In the genomic region with DNA sequence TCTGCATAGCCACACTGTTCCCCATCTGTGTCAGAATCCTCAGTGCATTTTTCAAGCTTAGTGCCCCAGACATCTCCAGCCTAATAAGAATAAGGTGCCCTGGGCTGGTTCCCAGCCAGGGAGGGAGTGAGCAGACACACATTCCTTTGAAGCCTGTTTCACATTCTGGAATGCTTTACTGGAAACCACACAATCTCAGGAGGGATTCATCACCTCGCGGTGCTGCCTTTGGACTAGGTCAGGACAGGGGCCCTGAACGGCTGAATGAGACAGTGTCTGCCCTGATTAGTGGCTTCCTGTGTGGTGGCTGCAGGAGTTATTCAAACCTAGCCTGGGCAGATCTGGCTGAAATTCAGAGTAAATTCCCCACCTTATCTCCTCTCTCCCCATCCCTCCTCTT, we compare ENCODE assay signal across 20 cellular contexts.
DNase-seq lines count a peak whose midpoint lies in the region; ATAC-seq, FAIRE-seq and TF ChIP-seq lines count a peak whose summit lies in the region.
"Had no signal": no experiment of that assay in that cellular context is flagged by ENCODE, and none has a peak within 500 bp of the region (broad histone marks: within the 10 kb centered on the region; RNA-seq: fewer than 3 reads in every experiment).

No MANE protein-coding gene starts in this region.

- DNase-seq in A172 (ENCODE audit: low spot score): peak; percentile 81
- DNase-seq in HS-5 (ENCODE audit: low read depth): peak; percentile 86
- peak; percentile 70 for DNase-seq in bronchial epithelial cell (ENCODE audit: low read depth)
- peak; percentile 35 for DNase-seq in HepG2 (ENCODE audit: low spot score)
- no peak for DNase-seq in glutamatergic neuron
- DNase-seq in NCI-H2081 (lab: John Stamatoyannopoulos, UW): no peak
- no peak for DNase-seq in HuH-7.5 (ENCODE audit: low spot score)
- DNase-seq in BE2C: no peak
- DNase-seq: activated naive CD4-positive, alpha-beta T cell treated with anti-CD3 and anti-CD28 coated beads, Interleukin-2, amount 10 ng/mL, durations not matched to agents 7 days and 5 days; cortex of kidney; foreskin melanocyte; left ventricle myocardium superior; NCI-H1694; NCI-H69 had no signal

- in situ Hi-C loops in HepG2 (cut with HindIII; ENCODE audit: extremely low pct_ligation_motif_present, low pct_unique_long_range_greater_than_20kb): no loop called here

- H3K4me3 ChIP-seq in bronchial epithelial cell (ENCODE audit: low read depth, low read length) (no peak overlapping the region), HepG2 (replicated peaks in 1 of 3; ENCODE audit: insufficient read depth in 1 of 3, low read depth in 2 of 3, low read length in 3 of 3) (no peak overlapping the region), BE2C (ENCODE audit: low read depth, low read length) (no peak overlapping the region)
- H3K4me3 ChIP-seq: GM23338 had no signal

- H3K9me3 ChIP-seq in HepG2 (ENCODE audit: low read length) (peaks cover 16% of the 10 kb centered on the region; the same call in 1 of the 2 replicates), BE2C (no peaks in the 10 kb centered on the region)
- H3K9me3 ChIP-seq: neutrophil had no signal

- no peak for TF ChIP-seq RAD21 in HepG2 (CRISPR knock-in tag; IDR thresholded peaks at IDR 0.05)

- H3K4me1 Mint-ChIP-seq in glutamatergic neuron (ENCODE audit: low read depth, unreplicated experiment): no peaks in the 10 kb centered on the region
- H3K4me1 Mint-ChIP-seq: activated naive CD4-positive, alpha-beta T cell treated with anti-CD3 and anti-CD28 coated beads, Interleukin-2, amount 10 ng/mL, durations not matched to agents 7 days and 5 days; GM23338; IgD-negative memory B cell had no signal

- no peaks in the 10 kb centered on the region for H4K20me1 ChIP-seq in HepG2 (ENCODE audit: insufficient read depth, low read length)

- peak; percentile 67 for ATAC-seq in HepG2
- ATAC-seq: GM23338, left ventricle myocardium superior, Right ventricle myocardium inferior had no signal

- peak; percentile 58 for FAIRE-seq in bronchial epithelial cell (lab: Jason Lieb, UNC)
- FAIRE-seq in HepG2 (lab: Jason Lieb, UNC): no peak
- FAIRE-seq: A204.1, D721Med had no signal

- H3K36me3 Mint-ChIP-seq in glutamatergic neuron (ENCODE audit: unreplicated experiment): peaks cover 13% of the 10 kb centered on the region
- H3K36me3 Mint-ChIP-seq: activated naive CD4-positive, alpha-beta T cell treated with anti-CD3 and anti-CD28 coated beads, Interleukin-2, amount 10 ng/mL, durations not matched to agents 7 days and 5 days; IgD-negative memory B cell had no signal

- H3K4me3 Mint-ChIP-seq in glutamatergic neuron (ENCODE audit: unreplicated experiment): no peak overlapping the region
- H3K4me3 Mint-ChIP-seq: activated naive CD4-positive, alpha-beta T cell treated with anti-CD3 and anti-CD28 coated beads, Interleukin-2, amount 10 ng/mL, durations not matched to agents 7 days and 5 days; GM23338; IgD-negative memory B cell had no signal

- no peaks in the 10 kb centered on the region for H3K79me2 ChIP-seq in HepG2 (ENCODE audit: insufficient read depth, low read length)

- intact Hi-C loops in HepG2 (cut with micrococcal nuclease; ENCODE audit: unreplicated experiment): no loop called here

- H3K4me2 ChIP-seq in HepG2 (ENCODE audit: low read depth, low read length): no peak overlapping the region
- H3K4me2 ChIP-seq: GM23338 had no signal

- H2AFZ ChIP-seq in HepG2 (ENCODE audit: low read length): no peak overlapping the region
- H2AFZ ChIP-seq: GM23338 had no signal

- no peak for TF ChIP-seq POLR2A in HepG2 (IDR thresholded peaks at IDR 0.05; ENCODE audit: insufficient read depth in 1 of 2, low read depth in 2 of 2, low read length in 2 of 2)

- H3K27me3 ChIP-seq in bronchial epithelial cell (ENCODE audit: control insufficient read depth, insufficient read depth, low read length): no peaks in the 10 kb centered on the region
- peaks cover 0 to under 1% of the 10 kb centered on the region in 2 experiments; a peak in 2 of 5 replicates for H3K27me3 ChIP-seq in HepG2 (ENCODE audit: control insufficient read depth in 1 of 2, insufficient read depth in 2 of 2, low read length in 2 of 2)
- no peaks in the 10 kb centered on the region for H3K27me3 ChIP-seq in BE2C

- peaks cover 1% of the 10 kb centered on the region for H3K9me3 Mint-ChIP-seq in glutamatergic neuron (ENCODE audit: unreplicated experiment)

- POLR2A ChIA-PET in HepG2 (lab: Yijun Ruan, JAX): no interaction called here

- H3K36me3 ChIP-seq in bronchial epithelial cell (ENCODE audit: control insufficient read depth, insufficient read depth, low read length): no peaks in the 10 kb centered on the region
- H3K36me3 ChIP-seq in HepG2 (replicated peaks in 1 of 2; ENCODE audit: control insufficient read depth in 1 of 2, insufficient read depth in 2 of 2, low read length in 2 of 2): no peaks in the 10 kb centered on the region
- no peaks in the 10 kb centered on the region for H3K36me3 ChIP-seq in BE2C
- H3K36me3 ChIP-seq: neutrophil had no signal

- CTCF ChIA-PET in HepG2 (lab: Yijun Ruan, JAX; ENCODE audit: low intra/inter-chr PET ratio, low total read pairs): no interaction called here

- TF ChIP-seq EP300 in HepG2 (IDR thresholded peaks at IDR 0.05; ENCODE audit: low read depth in 2 of 2, low read length in 2 of 2) (no peak), HepG2 (CRISPR knock-in tag; IDR thresholded peaks at IDR 0.05; ENCODE audit: borderline replicate concordance) (no peak)

- no peak overlapping the region for H3K27ac Mint-ChIP-seq in glutamatergic neuron (ENCODE audit: unreplicated experiment)
- H3K27ac Mint-ChIP-seq: activated naive CD4-positive, alpha-beta T cell treated with anti-CD3 and anti-CD28 coated beads, Interleukin-2, amount 10 ng/mL, durations not matched to agents 7 days and 5 days; GM23338; IgD-negative memory B cell had no signal

- no peak for TF ChIP-seq CTCF in bronchial epithelial cell (IDR thresholded peaks at IDR 0.05; ENCODE audit: insufficient read depth, low read length, severe bottlenecking)
- TF ChIP-seq CTCF in HepG2 (CRISPR knock-in tag; IDR thresholded peaks at IDR 0.05): no peak
- TF ChIP-seq CTCF in glutamatergic neuron (IDR thresholded peaks at IDR 0.05; ENCODE audit: partially characterized antibody, unreplicated experiment): no peak
- TF ChIP-seq CTCF in BE2C (IDR thresholded peaks at IDR 0.05; ENCODE audit: low read depth, low read length): no peak

- no peaks in the 10 kb centered on the region for H3K27me3 Mint-ChIP-seq in glutamatergic neuron (ENCODE audit: unreplicated experiment)

- H3K27ac ChIP-seq in HepG2 (ENCODE audit: extremely low read length, insufficient read depth, low read length): no peak overlapping the region
- H3K27ac ChIP-seq: neutrophil had no signal

- WGBS in HepG2 (ENCODE audit: low lambda C conversion rate): 0% methylated on average over 3 of the region's 3 CpGs

- H3K9ac ChIP-seq in HepG2 (ENCODE audit: insufficient read depth, low read depth, low read length): no peak overlapping the region

- H3K4me1 ChIP-seq in HepG2 (ENCODE audit: insufficient read depth, low read length) (peaks cover 17% of the 10 kb centered on the region), BE2C (peaks cover 25% of the 10 kb centered on the region)

- BruUV-seq in HepG2 (replicated peaks; lab: Mats Ljungman, UMichigan): no TSS peak

TF ChIP-seq in HepG2, 621 proteins besides CTCF, POLR2A, EP300 and RAD21:
- TF ChIP-seq ZKSCAN1 (IDR thresholded peaks at IDR 0.05; ENCODE audit: low read length) (no peak), MYC (CRISPR knock-in tag; IDR thresholded peaks at IDR 0.05; ENCODE audit: borderline replicate concordance) (no peak)
- TF ChIP-seq, protein P1, sequence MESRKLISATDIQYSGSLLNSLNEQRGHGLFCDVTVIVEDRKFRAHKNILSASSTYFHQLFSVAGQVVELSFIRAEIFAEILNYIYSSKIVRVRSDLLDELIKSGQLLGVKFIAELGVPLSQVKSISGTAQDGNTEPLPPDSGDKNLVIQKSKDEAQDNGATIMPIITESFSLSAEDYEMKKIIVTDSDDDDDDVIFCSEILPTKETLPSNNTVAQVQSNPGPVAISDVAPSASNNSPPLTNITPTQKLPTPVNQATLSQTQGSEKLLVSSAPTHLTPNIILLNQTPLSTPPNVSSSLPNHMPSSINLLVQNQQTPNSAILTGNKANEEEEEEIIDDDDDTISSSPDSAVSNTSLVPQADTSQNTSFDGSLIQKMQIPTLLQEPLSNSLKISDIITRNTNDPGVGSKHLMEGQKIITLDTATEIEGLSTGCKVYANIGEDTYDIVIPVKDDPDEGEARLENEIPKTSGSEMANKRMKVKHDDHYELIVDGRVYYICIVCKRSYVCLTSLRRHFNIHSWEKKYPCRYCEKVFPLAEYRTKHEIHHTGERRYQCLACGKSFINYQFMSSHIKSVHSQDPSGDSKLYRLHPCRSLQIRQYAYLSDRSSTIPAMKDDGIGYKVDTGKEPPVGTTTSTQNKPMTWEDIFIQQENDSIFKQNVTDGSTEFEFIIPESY (CRISPR knock-in tag; IDR thresholded peaks at IDR 0.05): peak; percentile 19; the same call in 1 of the 2 replicates

Comparison
In these comparisons a context has a peak if more than half of its experiments do, and no peak if none do; other contexts are left out.
1. DNase-seq: peak in A172 (single experiment), HS-5 (single experiment), bronchial epithelial cell (single experiment) and HepG2 (single experiment); none in glutamatergic neuron (single experiment), NCI-H2081 (0 of 2), HuH-7.5 (single experiment) and BE2C (single experiment).